In genomic region chr2:191411472-191411871, GRCh38 we compare ENCODE assay signal across 19 cellular contexts.
"Had no signal": no experiment of that assay in that cellular context is flagged by ENCODE, and none has a peak within 500 bp of the region (broad histone marks: within the 10 kb centered on the region; RNA-seq: fewer than 3 reads in every experiment).

No MANE protein-coding gene starts in this region.

- H2AFZ ChIP-seq: hepatocyte had no signal

- H3K4me2 ChIP-seq: hepatocyte, smooth muscle cell had no signal

- H3K4me3 Mint-ChIP-seq: activated CD4-positive, alpha-beta T cell treated with anti-CD3 and anti-CD28 coated beads, Interleukin-2, amount 10 ng/mL, durations not matched to agents 24 days and 14 days; activated CD8-positive, alpha-beta T cell treated with anti-CD3 and anti-CD28 coated beads, Interleukin-2, amount 10 ng/mL, durations not matched to agents 7 days and 5 days; activated naive CD4-positive, alpha-beta T cell treated with anti-CD3 and anti-CD28 coated beads, Interleukin-2, amount 10 ng/mL, durations not matched to agents 7 days and 5 days; activated T-cell treated with anti-CD3 and anti-CD28 coated beads, Interleukin-2, amount 50 U/mL, for 24 hours; effector memory CD8-positive, alpha-beta T cell; mesothelial cell of epicardium; neural crest cell; stimulated activated effector memory CD8-positive, alpha-beta T cell treated with anti-CD3 and anti-CD28 coated beads, Interleukin-12 subunit alpha, Interleukin-12 subunit beta, amount 100 ng/mL, for 72 hours; T-cell had no signal

- H3K27ac Mint-ChIP-seq: activated CD4-positive, alpha-beta T cell treated with anti-CD3 and anti-CD28 coated beads, Interleukin-2, amount 10 ng/mL, durations not matched to agents 24 days and 14 days; activated CD8-positive, alpha-beta T cell treated with anti-CD3 and anti-CD28 coated beads, Interleukin-2, amount 10 ng/mL, durations not matched to agents 7 days and 5 days; activated naive CD4-positive, alpha-beta T cell treated with anti-CD3 and anti-CD28 coated beads, Interleukin-2, amount 10 ng/mL, durations not matched to agents 7 days and 5 days; activated T-cell treated with anti-CD3 and anti-CD28 coated beads, Interleukin-2, amount 50 U/mL, for 24 hours; activated T-helper 2 cell treated with anti-CD3 and anti-CD28 coated beads, Interferon-gamma antibody, Interleukin-2, Interleukin-4, amounts not matched to agents 10 μg/mL and 5 μg/mL and 100 μg/mL, durations not matched to agents 14 hours and 24 hours and 36 hours; effector memory CD8-positive, alpha-beta T cell; mesothelial cell of epicardium; stimulated activated effector memory CD8-positive, alpha-beta T cell treated with anti-CD3 and anti-CD28 coated beads, Interleukin-12 subunit alpha, Interleukin-12 subunit beta, amount 100 ng/mL, for 72 hours; T-cell had no signal

- ATAC-seq: activated CD8-positive, alpha-beta T cell treated with anti-CD3 and anti-CD28 coated beads, Interleukin-2, amount 10 ng/mL, durations not matched to agents 7 days and 5 days; effector memory CD8-positive, alpha-beta T cell; SK-N-SH treated with all-trans-retinoic acid at 6 μM for 48 hours; stimulated activated effector memory CD8-positive, alpha-beta T cell treated with anti-CD3 and anti-CD28 coated beads, Interleukin-12 subunit alpha, Interleukin-12 subunit beta, amount 100 ng/mL, for 72 hours; T-cell had no signal

- H3K27me3 Mint-ChIP-seq: activated CD4-positive, alpha-beta T cell treated with anti-CD3 and anti-CD28 coated beads, Interleukin-2, amount 10 ng/mL, durations not matched to agents 24 days and 14 days; activated naive CD4-positive, alpha-beta T cell treated with anti-CD3 and anti-CD28 coated beads, Interleukin-2, amount 10 ng/mL, durations not matched to agents 7 days and 5 days; activated T-cell treated with anti-CD3 and anti-CD28 coated beads, Interleukin-2, amount 50 U/mL, for 24 hours; T-cell had no signal

- H3K4me3 ChIP-seq: cardiac muscle cell, hepatocyte, lung, prostate gland, smooth muscle cell, stomach had no signal

- H3K9me3 Mint-ChIP-seq: activated CD4-positive, alpha-beta T cell treated with anti-CD3 and anti-CD28 coated beads, Interleukin-2, amount 10 ng/mL, durations not matched to agents 24 days and 14 days; activated naive CD4-positive, alpha-beta T cell treated with anti-CD3 and anti-CD28 coated beads, Interleukin-2, amount 10 ng/mL, durations not matched to agents 7 days and 5 days; activated T-cell treated with anti-CD3 and anti-CD28 coated beads, Interleukin-2, amount 50 U/mL, for 24 hours; activated T-helper 2 cell treated with anti-CD3 and anti-CD28 coated beads, Interferon-gamma antibody, Interleukin-2, Interleukin-4, amounts not matched to agents 10 μg/mL and 5 μg/mL and 100 μg/mL, durations not matched to agents 14 hours and 24 hours and 36 hours; effector memory CD8-positive, alpha-beta T cell; mesothelial cell of epicardium; neural crest cell; stimulated activated effector memory CD8-positive, alpha-beta T cell treated with anti-CD3 and anti-CD28 coated beads, Interleukin-12 subunit alpha, Interleukin-12 subunit beta, amount 100 ng/mL, for 72 hours; T-cell had no signal

- H3K9me3 ChIP-seq: prostate gland, stomach had no signal

- H3K27ac ChIP-seq: cardiac muscle cell, hepatocyte, prostate gland had no signal

- H3K36me3 Mint-ChIP-seq: activated naive CD4-positive, alpha-beta T cell treated with anti-CD3 and anti-CD28 coated beads, Interleukin-2, amount 10 ng/mL, durations not matched to agents 7 days and 5 days; T-cell had no signal

- H3K36me3 ChIP-seq: prostate gland had no signal

- DNase-seq: activated CD4-positive, alpha-beta T cell treated with anti-CD3 and anti-CD28 coated beads, Interleukin-2, amount 10 ng/mL, durations not matched to agents 24 days and 14 days; activated CD8-positive, alpha-beta T cell treated with anti-CD3 and anti-CD28 coated beads, Interleukin-2, amount 10 ng/mL, durations not matched to agents 7 days and 5 days; activated naive CD4-positive, alpha-beta T cell treated with anti-CD3 and anti-CD28 coated beads, Interleukin-2, amount 10 ng/mL, durations not matched to agents 7 days and 5 days; activated T-cell treated with anti-CD3 and anti-CD28 coated beads, Interleukin-2, amount 50 U/mL, for 24 hours; effector memory CD8-positive, alpha-beta T cell; right cardiac atrium; stimulated activated CD4-positive, alpha-beta T cell treated with anti-CD3 and anti-CD28 coated beads, Interleukin-4, amount 100 ng/mL, for 24 hours; stomach; T-cell had no signal

- H3K79me2 ChIP-seq: hepatocyte had no signal

- H3K27me3 ChIP-seq: cardiac muscle cell, hepatocyte, stomach had no signal

- H3K4me1 Mint-ChIP-seq: activated CD4-positive, alpha-beta T cell treated with anti-CD3 and anti-CD28 coated beads, Interleukin-2, amount 10 ng/mL, durations not matched to agents 24 days and 14 days; activated naive CD4-positive, alpha-beta T cell treated with anti-CD3 and anti-CD28 coated beads, Interleukin-2, amount 10 ng/mL, durations not matched to agents 7 days and 5 days; mesothelial cell of epicardium; neural crest cell; stimulated activated effector memory CD8-positive, alpha-beta T cell treated with anti-CD3 and anti-CD28 coated beads, Interleukin-12 subunit alpha, Interleukin-12 subunit beta, amount 100 ng/mL, for 72 hours; T-cell had no signal
